ENCODE assay signal across 8 cellular contexts in the genomic region with DNA sequence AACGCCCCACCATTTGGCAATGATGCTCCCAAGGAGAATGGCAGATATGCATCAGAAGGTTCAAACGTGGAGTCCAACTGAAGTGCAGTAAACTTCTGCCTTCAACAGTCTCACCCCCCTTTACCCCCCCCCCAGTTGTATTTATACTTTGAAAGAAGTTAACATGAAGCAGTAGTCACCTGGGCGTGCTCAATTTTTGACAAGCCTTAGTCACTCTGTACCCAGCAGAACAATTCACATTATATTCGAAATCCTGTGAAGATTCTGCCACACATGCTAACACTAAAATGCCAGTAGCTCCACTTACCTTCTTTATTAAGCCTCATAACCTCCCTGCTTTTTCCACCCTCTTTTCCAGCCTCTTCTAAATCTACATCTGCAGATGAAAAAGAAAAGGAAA. TPM values are rescaled to one million over a fixed set of nuclear protein-coding genes. Genes with fewer than 3 reads are reported as not detected.
DNase-seq lines count a peak whose midpoint lies in the region; ATAC-seq and TF ChIP-seq lines count a peak whose summit lies in the region.

No MANE protein-coding gene starts in this region.

- H3K36me3 ChIP-seq in PC-9 (ENCODE audit: low read depth) = no peaks in the 10 kb centered on the region
- H3K36me3 ChIP-seq in endodermal cell (ENCODE audit: control insufficient read depth, insufficient read depth, low read length) = peaks cover 5% of the 10 kb centered on the region
- peaks cover 16% of the 10 kb centered on the region for H3K36me3 ChIP-seq in neuron (ENCODE audit: insufficient read depth, low read length)

- DNase-seq in PC-9 = no peak
- no peak for DNase-seq in endodermal cell
- DNase-seq in SIG-M5 treated with dmso at 0.1 percent for 504 hours (lab: John Stamatoyannopoulos, UW; ENCODE audit: unreplicated experiment) = no peak
- no peak for DNase-seq in NCI-H524 treated with DMSO at 0.1 percent for 48 hours (lab: John Stamatoyannopoulos, UW)

- H3K4me3 Mint-ChIP-seq in endodermal cell = peak overlapping the region; percentile 98

- POLR2A ChIA-PET in PC-9 (lab: Charles Lee; ENCODE audit: unreplicated experiment) = interaction anchor here (0.6 kb wide), 1 partner anchor 45 kb away, joined by 3 read pairs; no protein-coding TSS in a partner anchor

- no peaks in the 10 kb centered on the region for H4K20me1 ChIP-seq in PC-9 (ENCODE audit: insufficient read depth)

- BruUV-seq in PC-9 (replicated peaks; lab: Mats Ljungman, UMichigan) = no TSS peak

- no peaks in the 10 kb centered on the region for H3K9me2 ChIP-seq in PC-9 (ENCODE audit: insufficient read depth)

- H2AFZ ChIP-seq in PC-9 (peak overlapping the region; percentile 89; the same call in 1 of the 2 replicates), neuron (ENCODE audit: low read depth, low read length) (peak overlapping the region; percentile 96)

- peaks cover 23% of the 10 kb centered on the region for H3K36me3 Mint-ChIP-seq in endodermal cell (ENCODE audit: low read depth)

- H3K9me3 Mint-ChIP-seq in endodermal cell = peaks cover 4% of the 10 kb centered on the region

- H3K4me3 ChIP-seq in PC-9 = peak overlapping the region; percentile 96
- peak overlapping the region; percentile 91 for H3K4me3 ChIP-seq in endodermal cell (ENCODE audit: low read length)
- H3K4me3 ChIP-seq in neuron (ENCODE audit: low read length) = peak overlapping the region; percentile 96

- H3K9ac ChIP-seq in endodermal cell (ENCODE audit: extremely low read depth, low read length, poor library complexity, severe bottlenecking) = peak overlapping the region; percentile 90

- peak overlapping the region; percentile 100 for H3K27ac Mint-ChIP-seq in endodermal cell

- peaks cover 45% of the 10 kb centered on the region for H3K4me1 Mint-ChIP-seq in endodermal cell

- H3K79me2 ChIP-seq in PC-9 (ENCODE audit: low read depth) = peaks cover 13% of the 10 kb centered on the region; the same call in 1 of the 2 replicates

- ATAC-seq in HG02852 (IDR thresholded peaks at IDR 0.05; ENCODE audit: unreplicated experiment) (no peak), GM21423 (IDR thresholded peaks at IDR 0.05; ENCODE audit: unreplicated experiment) (no peak)

- intact Hi-C loops in PC-9 (cut with micrococcal nuclease; ENCODE audit: unreplicated experiment) = loop anchor here (1.0 to 10.0 kb wide), 3 partner anchors 26 to 279 kb away; no protein-coding TSS in a partner anchor

- H3K27me3 ChIP-seq in PC-9 (ENCODE audit: insufficient read depth, low read depth) (no peaks in the 10 kb centered on the region), endodermal cell (ENCODE audit: control insufficient read depth, insufficient read depth, low read length, poor library complexity, severe bottlenecking) (no peaks in the 10 kb centered on the region), neuron (ENCODE audit: insufficient read depth, low read length) (no peaks in the 10 kb centered on the region)

- WGBS in endodermal cell (ENCODE audit: insufficient coverage in 1 of 2, insufficient read length in 1 of 2), 2 experiments = 33 to 44% methylated on average over 1 to 3 of the region's 4 CpGs

- H3F3A ChIP-seq in PC-9 (ENCODE audit: insufficient read depth, low read depth) = 0 out of 2 replicates have a peak, but pooled peaks cover 8% of the 10 kb centered on the region

- H3K27ac ChIP-seq in C4-2B = peak overlapping the region; percentile 85
- H3K27ac ChIP-seq in PC-9 = no peak overlapping the region
- H3K27ac ChIP-seq in endodermal cell (ENCODE audit: low read depth, low read length) = no peak overlapping the region

- CTCF ChIA-PET in PC-9 (lab: Charles Lee) = interaction anchor here (0.6 kb wide), 1 partner anchor 101 kb away, joined by 3 read pairs; no protein-coding TSS in a partner anchor

- H3K4me2 ChIP-seq in PC-9 = peak overlapping the region; percentile 98

- H3K9me3 ChIP-seq in PC-9 (ENCODE audit: insufficient read depth, low read depth) (no peaks in the 10 kb centered on the region), endodermal cell (ENCODE audit: control insufficient read depth, low read length) (no peaks in the 10 kb centered on the region), neuron (ENCODE audit: low read length) (no peaks in the 10 kb centered on the region)

- H3K4me1 ChIP-seq in PC-9 (replicated peaks; ENCODE audit: insufficient read depth) (peaks cover 24% of the 10 kb centered on the region), endodermal cell (ENCODE audit: control insufficient read depth, insufficient read depth, low read length) (peaks cover 11% of the 10 kb centered on the region), neuron (ENCODE audit: insufficient read depth, low read length) (peaks cover 29% of the 10 kb centered on the region)

- TF ChIP-seq CTCF in C4-2B (conservative IDR thresholded peaks at IDR 0.05) = no peak
- no peak for TF ChIP-seq CTCF in PC-9 (conservative IDR thresholded peaks at IDR 0.05)
- no peak for TF ChIP-seq CTCF in endodermal cell (conservative IDR thresholded peaks at IDR 0.05)

- no peaks in the 10 kb centered on the region for H3K27me3 Mint-ChIP-seq in endodermal cell (ENCODE audit: insufficient read depth)

RNA-seq across cellular contexts. Expression of gene ATXN7L1, which starts 0.9 kb away (rescaled TPM):
- total RNA-seq in PC-9 (2021) = 10.8 and 14.6 TPM in 2 replicates
- 10 to 100 TPM; 16.9 to 30.4 TPM for total RNA-seq in endodermal cell
- 11.4 TPM for polyA plus RNA-seq in endodermal cell (2013, experiment 1 of 2)
- polyA plus RNA-seq in endodermal cell (2013, experiment 2 of 2) = 8.7 TPM
